ENCODE assay signal across 10 cellular contexts in the genomic region with DNA sequence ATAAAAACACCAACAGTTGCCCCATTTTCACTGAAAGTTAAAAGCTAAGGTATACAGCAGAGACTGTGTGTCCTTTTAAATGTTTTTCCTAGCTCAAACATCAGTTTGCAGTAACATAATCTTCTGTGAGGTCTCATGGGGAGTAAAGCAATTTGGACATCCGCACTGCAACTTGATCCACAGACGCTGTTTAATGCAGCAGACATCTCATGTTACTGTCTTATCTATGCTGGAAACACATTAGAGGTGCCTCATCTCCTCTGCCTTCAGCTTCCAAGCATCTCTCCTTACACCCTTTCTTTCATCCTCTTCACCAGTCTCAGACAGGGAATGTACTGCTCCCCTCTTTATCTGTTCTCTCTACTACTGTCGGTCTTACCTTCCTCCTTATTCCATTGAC. TPM values are rescaled to one million over a fixed set of nuclear protein-coding genes. Genes with fewer than 3 reads are reported as not detected.
DNase-seq lines count a peak whose midpoint lies in the region; ATAC-seq and TF ChIP-seq lines count a peak whose summit lies in the region.
"Had no signal": no experiment of that assay in that cellular context is flagged by ENCODE, and none has a peak within 500 bp of the region (broad histone marks: within the 10 kb centered on the region; RNA-seq: fewer than 3 reads in every experiment).

No MANE protein-coding gene starts in this region.

- H3K4me2 ChIP-seq in GM23248 (ENCODE audit: unreplicated experiment) (no peak overlapping the region), parathyroid adenoma (ENCODE audit: low read length) (peak overlapping the region; percentile 39)

- 36 to 44% methylated on average over 3 of the region's 3 CpGs for WGBS in GM23248 (ENCODE audit: low coverage in 1 of 2, low lambda C conversion rate in 2 of 2, missing lambda C conversion rate in 2 of 2), 2 experiments

- no peak for ATAC-seq in HG02870 (IDR thresholded peaks at IDR 0.05; ENCODE audit: unreplicated experiment)
- ATAC-seq in GM19351 (IDR thresholded peaks at IDR 0.05; ENCODE audit: unreplicated experiment): no peak
- ATAC-seq: heart right ventricle had no signal

- H3K9ac ChIP-seq in GM23248 (no peak overlapping the region), colonic mucosa (ENCODE audit: low read depth in 2 of 2, low read length in 2 of 2) (peak overlapping the region in 1 of 2 donors; percentile 49), parathyroid adenoma (no peak overlapping the region)

- H3K9me2 ChIP-seq in GM23248 (ENCODE audit: insufficient read depth): no peaks in the 10 kb centered on the region

- H3K9me3 ChIP-seq in GM23248 (ENCODE audit: low read depth): no peaks in the 10 kb centered on the region
- no peaks in the 10 kb centered on the region for H3K9me3 ChIP-seq in colonic mucosa
- H3K9me3 ChIP-seq in parathyroid adenoma (ENCODE audit: control insufficient read depth, low read length): no peaks in the 10 kb centered on the region
- H3K9me3 ChIP-seq: heart right ventricle had no signal

- H3K36me3 ChIP-seq in GM23248 (ENCODE audit: low read depth): no peaks in the 10 kb centered on the region
- H3K36me3 ChIP-seq in colonic mucosa: no peaks in the 10 kb centered on the region
- H3K36me3 ChIP-seq in parathyroid adenoma (ENCODE audit: control insufficient read depth, insufficient read depth, low read length): no peaks in the 10 kb centered on the region
- H3K36me3 ChIP-seq: heart right ventricle had no signal

- TF ChIP-seq CTCF in colonic mucosa (IDR thresholded peaks at IDR 0.05) (no peak), parathyroid adenoma (IDR thresholded peaks at IDR 0.05) (no peak)

- H3K27ac ChIP-seq in GM23248 (no peak overlapping the region), colonic mucosa (peak overlapping the region; percentile 53), parathyroid adenoma (no peak overlapping the region)
- H3K27ac ChIP-seq: heart right ventricle had no signal

- H2AFZ ChIP-seq in GM23248 (no peak overlapping the region), parathyroid adenoma (no peak overlapping the region)

- H3K27me3 ChIP-seq in GM23248 (replicated peaks; ENCODE audit: insufficient read depth) (no peaks in the 10 kb centered on the region), colonic mucosa (no peaks in the 10 kb centered on the region), parathyroid adenoma (ENCODE audit: control insufficient read depth, insufficient read depth, low read length) (no peaks in the 10 kb centered on the region)

- in situ Hi-C loops in GM23248 (cut with MboI): no loop called here

- intact Hi-C loops in colonic mucosa (cut with DNase I): no loop called here

- H3K4me3 ChIP-seq in GM23248: no peak overlapping the region
- H3K4me3 ChIP-seq in colonic mucosa: no peak overlapping the region
- H3K4me3 ChIP-seq in parathyroid adenoma (ENCODE audit: low read depth, low read length): peak overlapping the region; percentile 3
- H3K4me3 ChIP-seq: heart right ventricle had no signal

- DNase-seq in GM23248 (peak; percentile 34), NCI-H524 (lab: John Stamatoyannopoulos, UW) (peak; percentile 21 to 65), colonic mucosa (no peak), globus pallidus (ENCODE audit: low spot score) (no peak), NCI-H1092 treated with DMSO at 0.1 percent for 48 hours (lab: John Stamatoyannopoulos, UW) (no peak)
- DNase-seq: central memory CD4-positive, alpha-beta T cell; heart right ventricle had no signal

- H3K4me1 ChIP-seq in GM23248 (ENCODE audit: insufficient read depth): peaks cover 20% of the 10 kb centered on the region
- no peaks in the 10 kb centered on the region for H3K4me1 ChIP-seq in colonic mucosa
- H3K4me1 ChIP-seq in parathyroid adenoma: peaks cover 9% of the 10 kb centered on the region
- H3K4me1 ChIP-seq: heart right ventricle had no signal

- H3F3A ChIP-seq in GM23248 (ENCODE audit: insufficient read depth): no peaks in the 10 kb centered on the region

- H3K79me2 ChIP-seq in GM23248 (ENCODE audit: insufficient read depth) (no peaks in the 10 kb centered on the region), parathyroid adenoma (no peaks in the 10 kb centered on the region)

- no peaks in the 10 kb centered on the region for H4K20me1 ChIP-seq in GM23248 (ENCODE audit: insufficient read depth)

RNA-seq across cellular contexts. Expression of a gene that starts 53.7 kb away (rescaled TPM):
- total RNA-seq in GM23248 (2014; rRNA removed; shearing (Covaris generic)): 68.1 and 73.5 TPM in 2 replicates
- 24.0 and 25.5 TPM in 2 replicates for polyA plus RNA-seq in GM23248 (2016; fragmentation: Nextera tagmentation; extraction: Ambion mirVana)
- total RNA-seq in colonic mucosa: 100 to 1,000 TPM; 100 to 129 TPM

Comparison
In these comparisons a context has a peak if more than half of its experiments do, and no peak if none do; other contexts are left out.
1. DNase-seq: peak in GM23248 (single experiment) and NCI-H524 (2 of 2); none in colonic mucosa (single experiment), globus pallidus (single experiment) and NCI-H1092 treated with DMSO at 0.1 percent for 48 hours (single experiment).